2 cellular contexts compared by ENCODE assay signal in the genomic region with DNA sequence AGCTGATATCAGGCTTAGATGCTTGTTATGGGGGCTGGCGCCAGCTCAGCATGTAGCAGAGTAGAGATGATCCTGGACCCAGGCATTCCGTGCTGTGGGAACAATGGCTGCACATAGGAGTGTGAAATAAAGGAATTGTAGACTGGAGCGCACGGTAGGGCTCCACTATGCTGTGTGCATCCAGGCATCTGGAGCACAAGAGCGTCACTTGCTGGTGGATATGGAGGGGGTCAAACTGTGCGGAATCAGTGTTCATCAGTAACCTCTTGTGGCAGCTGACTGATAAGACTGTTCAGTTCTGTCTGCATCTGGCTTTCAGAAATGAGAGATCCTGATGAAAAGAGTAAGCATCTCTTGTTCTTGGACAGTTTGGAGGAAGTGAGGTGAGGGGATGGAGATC.
TF ChIP-seq lines count a peak whose summit lies in the region.

No MANE protein-coding gene starts in this region.

TF ChIP-seq in HepG2, 621 proteins besides CTCF, POLR2A, EP300 and RAD21:
- peak; percentile 13; the same call in 1 of the 2 replicates for TF ChIP-seq STAG1 (CRISPR knock-in tag; IDR thresholded peaks at IDR 0.05)
- TF ChIP-seq THAP8 (CRISPR knock-in tag; IDR thresholded peaks at IDR 0.05; ENCODE audit: borderline replicate concordance), result no peak

TF ChIP-seq in K562, 482 proteins besides CTCF, POLR2A, EP300 and RAD21:
- TF ChIP-seq HCFC1 (IDR thresholded peaks at IDR 0.05; ENCODE audit: low read depth, low read length), result no peak
- no peak for TF ChIP-seq HMGN3 (IDR thresholded peaks at IDR 0.05; ENCODE audit: borderline replicate concordance, extremely low read depth, insufficient read length, low read depth, low read length)
- no peak for TF ChIP-seq ZNF507 (tag; conservative IDR thresholded peaks at IDR 0.05)
- TF ChIP-seq SMC3 (conservative IDR thresholded peaks at IDR 0.05; ENCODE audit: insufficient read depth, low read depth, low read length), result no peak
- TF ChIP-seq KLF13 (tag; IDR thresholded peaks at IDR 0.05; ENCODE audit: borderline replicate concordance, low read depth), result no peak
- no peak for TF ChIP-seq FIP1L1 (IDR thresholded peaks at IDR 0.05; ENCODE audit: low read depth, low read length, poor library complexity, severe bottlenecking)
- TF ChIP-seq MCM7 (IDR thresholded peaks at IDR 0.05), result no peak
- no peak for TF ChIP-seq FOXO4 (CRISPR knock-in tag; IDR thresholded peaks at IDR 0.05)
- TF ChIP-seq LARP7 (IDR thresholded peaks at IDR 0.05), result no peak
- no peak for TF ChIP-seq TBL1XR1 (IDR thresholded peaks at IDR 0.05; ENCODE audit: low read length in 2 of 2)
- TF ChIP-seq ZNF280B (CRISPR knock-in tag; IDR thresholded peaks at IDR 0.05), result no peak
- TF ChIP-seq ZNF311 (CRISPR knock-in tag; IDR thresholded peaks at IDR 0.05), result no peak
- TF ChIP-seq CREB1 (IDR thresholded peaks at IDR 0.05), result no peak
- TF ChIP-seq CREB1 (CRISPR knock-in tag; IDR thresholded peaks at IDR 0.05), result no peak
- no peak for TF ChIP-seq NUFIP1 (IDR thresholded peaks at IDR 0.05; ENCODE audit: partially characterized antibody)
- TF ChIP-seq, protein P1, sequence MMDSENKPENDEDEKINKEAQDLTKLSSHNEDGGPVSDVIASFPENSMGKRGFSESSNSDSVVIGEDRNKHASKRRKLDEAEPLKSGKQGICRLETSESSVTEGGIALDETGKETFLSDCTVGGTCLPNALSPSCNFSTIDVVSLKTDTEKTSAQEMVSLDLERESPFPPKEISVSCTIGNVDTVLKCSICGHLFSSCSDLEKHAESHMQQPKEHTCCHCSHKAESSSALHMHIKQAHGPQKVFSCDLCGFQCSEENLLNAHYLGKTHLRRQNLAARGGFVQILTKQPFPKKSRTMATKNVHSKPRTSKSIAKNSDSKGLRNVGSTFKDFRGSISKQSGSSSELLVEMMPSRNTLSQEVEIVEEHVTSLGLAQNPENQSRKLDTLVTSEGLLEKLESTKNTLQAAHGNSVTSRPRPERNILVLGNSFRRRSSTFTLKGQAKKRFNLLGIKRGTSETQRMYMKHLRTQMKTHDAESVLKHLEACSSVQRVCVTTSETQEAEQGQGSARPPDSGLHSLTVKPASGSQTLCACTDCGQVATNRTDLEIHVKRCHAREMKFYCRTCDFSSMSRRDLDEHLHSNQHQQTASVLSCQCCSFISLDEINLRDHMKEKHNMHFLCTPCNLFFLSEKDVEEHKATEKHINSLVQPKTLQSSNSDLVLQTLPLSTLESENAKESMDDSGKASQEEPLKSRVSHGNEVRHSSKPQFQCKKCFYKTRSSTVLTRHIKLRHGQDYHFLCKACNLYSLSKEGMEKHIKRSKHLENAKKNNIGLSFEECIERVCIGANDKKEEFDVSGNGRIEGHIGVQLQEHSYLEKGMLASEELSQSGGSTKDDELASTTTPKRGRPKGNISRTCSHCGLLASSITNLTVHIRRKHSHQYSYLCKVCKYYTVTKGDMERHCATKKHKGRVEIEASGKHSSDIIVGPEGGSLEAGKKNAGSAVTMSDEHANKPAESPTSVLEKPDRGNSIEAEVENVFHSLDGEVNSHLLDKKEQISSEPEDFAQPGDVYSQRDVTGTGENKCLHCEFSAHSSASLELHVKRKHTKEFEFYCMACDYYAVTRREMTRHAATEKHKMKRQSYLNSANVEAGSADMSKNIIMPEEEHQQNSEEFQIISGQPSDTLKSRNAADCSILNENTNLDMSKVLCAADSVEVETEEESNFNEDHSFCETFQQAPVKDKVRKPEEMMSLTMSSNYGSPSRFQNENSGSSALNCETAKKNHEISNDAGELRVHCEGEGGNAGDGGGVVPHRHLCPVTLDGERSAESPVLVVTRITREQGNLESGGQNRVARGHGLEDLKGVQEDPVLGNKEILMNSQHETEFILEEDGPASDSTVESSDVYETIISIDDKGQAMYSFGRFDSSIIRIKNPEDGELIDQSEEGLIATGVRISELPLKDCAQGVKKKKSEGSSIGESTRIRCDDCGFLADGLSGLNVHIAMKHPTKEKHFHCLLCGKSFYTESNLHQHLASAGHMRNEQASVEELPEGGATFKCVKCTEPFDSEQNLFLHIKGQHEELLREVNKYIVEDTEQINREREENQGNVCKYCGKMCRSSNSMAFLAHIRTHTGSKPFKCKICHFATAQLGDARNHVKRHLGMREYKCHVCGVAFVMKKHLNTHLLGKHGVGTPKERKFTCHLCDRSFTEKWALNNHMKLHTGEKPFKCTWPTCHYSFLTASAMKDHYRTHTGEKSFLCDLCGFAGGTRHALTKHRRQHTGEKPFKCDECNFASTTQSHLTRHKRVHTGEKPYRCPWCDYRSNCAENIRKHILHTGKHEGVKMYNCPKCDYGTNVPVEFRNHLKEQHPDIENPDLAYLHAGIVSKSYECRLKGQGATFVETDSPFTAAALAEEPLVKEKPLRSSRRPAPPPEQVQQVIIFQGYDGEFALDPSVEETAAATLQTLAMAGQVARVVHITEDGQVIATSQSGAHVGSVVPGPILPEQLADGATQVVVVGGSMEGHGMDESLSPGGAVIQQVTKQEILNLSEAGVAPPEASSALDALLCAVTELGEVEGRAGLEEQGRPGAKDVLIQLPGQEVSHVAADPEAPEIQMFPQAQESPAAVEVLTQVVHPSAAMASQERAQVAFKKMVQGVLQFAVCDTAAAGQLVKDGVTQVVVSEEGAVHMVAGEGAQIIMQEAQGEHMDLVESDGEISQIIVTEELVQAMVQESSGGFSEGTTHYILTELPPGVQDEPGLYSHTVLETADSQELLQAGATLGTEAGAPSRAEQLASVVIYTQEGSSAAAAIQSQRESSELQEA (IDR thresholded peaks at IDR 0.05; ENCODE audit: low read depth), result no peak
- TF ChIP-seq ZSCAN29 (IDR thresholded peaks at IDR 0.05), result no peak
- no peak for TF ChIP-seq EZH2 (IDR thresholded peaks at IDR 0.05; ENCODE audit: borderline replicate concordance, low read depth, low read length)
- TF ChIP-seq SMARCE1 (IDR thresholded peaks at IDR 0.05), result no peak
